In the genomic region with DNA sequence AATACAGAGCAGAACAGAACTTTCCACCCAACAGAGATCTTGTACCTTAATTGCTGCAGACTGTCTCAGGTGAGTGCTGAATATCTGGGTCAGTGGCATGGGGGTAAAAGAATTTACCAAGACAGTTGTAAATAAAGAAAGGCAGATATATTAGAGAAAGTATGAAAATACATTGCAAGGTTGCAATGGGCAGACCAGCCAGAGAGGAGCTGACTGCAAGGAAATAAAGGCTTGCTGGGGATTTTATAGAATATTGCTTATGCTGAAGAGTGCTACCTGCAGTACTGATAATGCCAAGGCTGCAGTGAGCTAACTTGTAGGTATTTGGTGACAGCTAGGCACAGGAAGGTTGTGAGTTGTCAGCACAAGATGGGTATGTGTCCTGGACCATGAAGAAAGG, we compare ENCODE assay signal across 11 cellular contexts.
"Had no signal": no experiment of that assay in that cellular context is flagged by ENCODE, and none has a peak within 500 bp of the region (broad histone marks: within the 10 kb centered on the region; RNA-seq: fewer than 3 reads in every experiment).

No MANE protein-coding gene starts in this region.

- ATAC-seq: GM23338, HCT116 had no signal

- H3K9ac ChIP-seq: GM23248 had no signal

- DNase-seq: GM23248, GOT3, H7, H9, HCEC 1CT, HFFc6 had no signal

- H3K4me3 ChIP-seq: GM23248, GM23338, HAP-1 had no signal

- FAIRE-seq: H1, H54 had no signal

- H2AFZ ChIP-seq: GM23248, GM23338 had no signal

- H3K27ac ChIP-seq: GM23248 had no signal

- H3K36me3 ChIP-seq: HAP-1 had no signal

- H3K4me2 ChIP-seq: GM23338 had no signal
